8 cellular contexts compared by ENCODE assay signal in genomic region chr11:12086271-12087074, GRCh38. TPM values are rescaled to one million over a fixed set of nuclear protein-coding genes. Genes with fewer than 3 reads are reported as not detected.
DNase-seq lines count a peak whose midpoint lies in the region; TF ChIP-seq lines count a peak whose summit lies in the region.

No MANE protein-coding gene starts in this region.

- H3K4me1 Mint-ChIP-seq in activated CD4-positive, alpha-beta T cell treated with anti-CD3 and anti-CD28 coated beads, Interleukin-2, amount 10 ng/mL, durations not matched to agents 24 days and 14 days: peaks cover 57% of the 10 kb centered on the region

- intact Hi-C loops in activated CD4-positive, alpha-beta T cell treated with anti-CD3 and anti-CD28 coated beads, Interleukin-2, amount 10 ng/mL, durations not matched to agents 24 days and 14 days (cut with micrococcal nuclease): loop anchor here (2.0 kb wide), 2 partner anchors 22 to 64 kb away; no protein-coding TSS in a partner anchor
- intact Hi-C loops in sigmoid colon (cut with DNase I): no loop called here

- H3K9me3 ChIP-seq in WERI-Rb-1 (ENCODE audit: severe bottlenecking) (no peaks in the 10 kb centered on the region), sigmoid colon (no peaks in the 10 kb centered on the region)

- H3K27ac Mint-ChIP-seq in activated CD4-positive, alpha-beta T cell treated with anti-CD3 and anti-CD28 coated beads, Interleukin-2, amount 10 ng/mL, durations not matched to agents 24 days and 14 days: peak overlapping the region; percentile 75

- TF ChIP-seq POLR2A in sigmoid colon (IDR thresholded peaks at IDR 0.05): no peak

- WGBS in sigmoid colon, 2 donors: 35 to 36% methylated on average over 3 of the region's 3 CpGs

- H3K4me1 ChIP-seq in sigmoid colon: peaks cover 0 to 39% (median 36%) of the 10 kb centered on the region in 4 donors

- H3K27ac ChIP-seq in WERI-Rb-1 (peak overlapping the region; percentile 36), sigmoid colon (peak overlapping the region; percentile 78 to 97 (median 88))

- no peaks in the 10 kb centered on the region for H3K9me3 Mint-ChIP-seq in activated CD4-positive, alpha-beta T cell treated with anti-CD3 and anti-CD28 coated beads, Interleukin-2, amount 10 ng/mL, durations not matched to agents 24 days and 14 days

- H3K36me3 ChIP-seq in WERI-Rb-1 (no peaks in the 10 kb centered on the region), sigmoid colon (no peaks in the 10 kb centered on the region)

- DNase-seq in activated CD4-positive, alpha-beta T cell treated with anti-CD3 and anti-CD28 coated beads, Interleukin-2, amount 10 ng/mL, durations not matched to agents 24 days and 14 days: no peak
- no peak for DNase-seq in activated CD4-positive, alpha-beta T cell treated with anti-CD3 and anti-CD28 coated beads, Interleukin-2, amount 50 U/mL, for 4 hours
- DNase-seq in WERI-Rb-1: peak; percentile 74
- DNase-seq in glomerular endothelial cell (ENCODE audit: extremely low read depth, low read depth, low spot score): peak; percentile 87
- peak; percentile 90 for DNase-seq in sigmoid colon
- DNase-seq in NCI-H1048 (lab: John Stamatoyannopoulos, UW): no peak
- DNase-seq in stimulated activated CD4-positive, alpha-beta T cell treated with anti-CD3 and anti-CD28 coated beads, Interleukin-1b, Interleukin-23, amount 100 ng/mL, for 48 hours: no peak
- DNase-seq in NCI-H345 treated with DMSO at 0.1 percent for 48 hours (lab: John Stamatoyannopoulos, UW; ENCODE audit: unreplicated experiment): no peak

- peak overlapping the region; percentile 10; the same call in 1 of the 2 replicates for H3K4me3 ChIP-seq in WERI-Rb-1 (ENCODE audit: low read depth, low read length)
- H3K4me3 ChIP-seq in sigmoid colon: no peak overlapping the region

- H3K27me3 Mint-ChIP-seq in activated CD4-positive, alpha-beta T cell treated with anti-CD3 and anti-CD28 coated beads, Interleukin-2, amount 10 ng/mL, durations not matched to agents 24 days and 14 days: no peaks in the 10 kb centered on the region

- peak overlapping the region; percentile 40 for H3K4me3 Mint-ChIP-seq in activated CD4-positive, alpha-beta T cell treated with anti-CD3 and anti-CD28 coated beads, Interleukin-2, amount 10 ng/mL, durations not matched to agents 24 days and 14 days

- H3K36me3 Mint-ChIP-seq in activated CD4-positive, alpha-beta T cell treated with anti-CD3 and anti-CD28 coated beads, Interleukin-2, amount 10 ng/mL, durations not matched to agents 24 days and 14 days (ENCODE audit: low read depth): no peaks in the 10 kb centered on the region

- TF ChIP-seq CTCF in WERI-Rb-1 (IDR thresholded peaks at IDR 0.05; ENCODE audit: low read depth, low read length) (no peak), sigmoid colon (IDR thresholded peaks at IDR 0.05) (no peak)

- no peaks in the 10 kb centered on the region for H3K27me3 ChIP-seq in WERI-Rb-1 (ENCODE audit: insufficient read depth, low read depth, severe bottlenecking)
- H3K27me3 ChIP-seq in sigmoid colon: no peaks in the 10 kb centered on the region

- TF ChIP-seq EP300 in sigmoid colon (IDR thresholded peaks at IDR 0.05): peak in 3 of 4 donors; percentile 45 to 81 (median 67)

RNA-seq across cellular contexts. Expression of gene MICAL2, which starts 23.9 kb away (rescaled TPM):
- 501 and 510 TPM in 2 replicates for total RNA-seq in activated CD4-positive, alpha-beta T cell treated with anti-CD3 and anti-CD28 coated beads, Interleukin-2, amount 10 ng/mL, durations not matched to agents 24 days and 14 days
- total RNA-seq in glomerular endothelial cell (168 and 252 TPM in 2 replicates), sigmoid colon (100 to 1,000 TPM; 115 to 145 (median 130) TPM)
- 10 to 100 TPM; 36.6 to 92.2 (median 91.1) TPM for polyA plus RNA-seq in sigmoid colon

Comparison
In these comparisons a context has a peak if more than half of its experiments do, and no peak if none do; other contexts are left out.
1. DNase-seq: peak in WERI-Rb-1 (single experiment), glomerular endothelial cell (single experiment) and sigmoid colon (single experiment); none in activated CD4-positive, alpha-beta T cell treated with anti-CD3 and anti-CD28 coated beads, Interleukin-2, amount 10 ng/mL, durations not matched to agents 24 days and 14 days (single experiment), activated CD4-positive, alpha-beta T cell treated with anti-CD3 and anti-CD28 coated beads, Interleukin-2, amount 50 U/mL, for 4 hours (0 of 2), NCI-H1048 (single experiment), stimulated activated CD4-positive, alpha-beta T cell treated with anti-CD3 and anti-CD28 coated beads, Interleukin-1b, Interleukin-23, amount 100 ng/mL, for 48 hours (single experiment) and NCI-H345 treated with DMSO at 0.1 percent for 48 hours (single experiment).